1 cellular context compared by ENCODE assay signal in the genomic region with DNA sequence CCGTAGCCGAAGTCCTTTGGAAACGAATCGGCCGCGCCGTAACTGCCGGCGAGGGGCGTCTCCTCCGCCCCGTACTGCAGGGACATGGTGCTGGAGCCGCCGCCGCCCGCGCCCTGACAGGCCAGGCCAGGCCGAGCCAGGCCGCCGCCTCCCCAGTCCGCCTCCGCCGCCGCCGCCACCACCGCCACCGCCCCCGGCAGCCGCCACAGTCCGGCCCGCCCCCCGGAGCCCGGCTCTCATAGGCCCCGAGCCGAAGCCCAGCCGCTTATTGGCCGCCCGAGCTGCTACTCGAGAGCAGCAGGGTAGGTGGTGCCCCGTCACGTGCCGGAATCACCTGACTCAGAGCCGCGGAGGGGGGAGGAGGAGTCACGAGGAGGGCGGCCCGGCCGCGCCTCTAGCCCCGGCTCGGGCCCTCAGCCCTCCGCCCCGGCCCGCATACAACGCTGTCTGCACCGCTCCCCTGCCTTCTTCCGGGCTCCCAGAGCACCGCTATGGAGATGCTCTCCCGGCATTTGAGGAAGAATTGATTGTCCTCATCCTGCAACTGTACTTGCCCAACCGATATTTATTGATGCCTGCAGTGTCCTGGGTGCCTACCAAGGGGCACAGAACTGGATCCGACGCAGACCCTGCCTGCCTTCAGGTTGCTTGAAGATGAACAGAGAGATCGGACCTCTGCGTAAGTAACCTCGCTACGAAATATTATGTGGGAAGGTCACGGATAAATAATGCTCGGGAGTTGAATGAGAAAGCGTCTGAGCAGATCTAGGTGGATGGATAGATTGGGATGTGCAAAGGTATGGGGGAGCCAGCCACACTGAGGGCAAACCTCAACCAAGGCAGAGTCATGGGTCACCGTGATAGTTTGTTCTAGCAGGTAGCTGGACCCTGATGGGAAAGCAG.
TF ChIP-seq lines count a peak whose summit lies in the region.

A gene with protein sequence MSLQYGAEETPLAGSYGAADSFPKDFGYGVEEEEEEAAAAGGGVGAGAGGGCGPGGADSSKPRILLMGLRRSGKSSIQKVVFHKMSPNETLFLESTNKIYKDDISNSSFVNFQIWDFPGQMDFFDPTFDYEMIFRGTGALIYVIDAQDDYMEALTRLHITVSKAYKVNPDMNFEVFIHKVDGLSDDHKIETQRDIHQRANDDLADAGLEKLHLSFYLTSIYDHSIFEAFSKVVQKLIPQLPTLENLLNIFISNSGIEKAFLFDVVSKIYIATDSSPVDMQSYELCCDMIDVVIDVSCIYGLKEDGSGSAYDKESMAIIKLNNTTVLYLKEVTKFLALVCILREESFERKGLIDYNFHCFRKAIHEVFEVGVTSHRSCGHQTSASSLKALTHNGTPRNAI (minus strand): TSS at position 212 of the 903 bp plus-strand sequence. CDS start 126 bp downstream, at position 86.

TF ChIP-seq in HepG2, 621 proteins besides CTCF, POLR2A, EP300 and RAD21 (continued from another document and continues in another):
- TF ChIP-seq ZNF326 (CRISPR knock-in tag; IDR thresholded peaks at IDR 0.05; ENCODE audit: borderline replicate concordance): no peak
- no peak for TF ChIP-seq NR2F6 (IDR thresholded peaks at IDR 0.05)
- peak; percentile 32; the same call in 1 of the 2 replicates for TF ChIP-seq NR2F6 (CRISPR knock-in tag; IDR thresholded peaks at IDR 0.05)
- no peak for TF ChIP-seq MATR3 (CRISPR knock-in tag; IDR thresholded peaks at IDR 0.05)
- TF ChIP-seq, protein P1, sequence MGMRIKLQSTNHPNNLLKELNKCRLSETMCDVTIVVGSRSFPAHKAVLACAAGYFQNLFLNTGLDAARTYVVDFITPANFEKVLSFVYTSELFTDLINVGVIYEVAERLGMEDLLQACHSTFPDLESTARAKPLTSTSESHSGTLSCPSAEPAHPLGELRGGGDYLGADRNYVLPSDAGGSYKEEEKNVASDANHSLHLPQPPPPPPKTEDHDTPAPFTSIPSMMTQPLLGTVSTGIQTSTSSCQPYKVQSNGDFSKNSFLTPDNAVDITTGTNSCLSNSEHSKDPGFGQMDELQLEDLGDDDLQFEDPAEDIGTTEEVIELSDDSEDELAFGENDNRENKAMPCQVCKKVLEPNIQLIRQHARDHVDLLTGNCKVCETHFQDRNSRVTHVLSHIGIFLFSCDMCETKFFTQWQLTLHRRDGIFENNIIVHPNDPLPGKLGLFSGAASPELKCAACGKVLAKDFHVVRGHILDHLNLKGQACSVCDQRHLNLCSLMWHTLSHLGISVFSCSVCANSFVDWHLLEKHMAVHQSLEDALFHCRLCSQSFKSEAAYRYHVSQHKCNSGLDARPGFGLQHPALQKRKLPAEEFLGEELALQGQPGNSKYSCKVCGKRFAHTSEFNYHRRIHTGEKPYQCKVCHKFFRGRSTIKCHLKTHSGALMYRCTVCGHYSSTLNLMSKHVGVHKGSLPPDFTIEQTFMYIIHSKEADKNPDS (CRISPR knock-in tag; IDR thresholded peaks at IDR 0.05): no peak
- TF ChIP-seq SRSF4 (IDR thresholded peaks at IDR 0.05; ENCODE audit: low read depth, low read length, poor library complexity, severe bottlenecking): no peak
- TF ChIP-seq, protein P2, sequence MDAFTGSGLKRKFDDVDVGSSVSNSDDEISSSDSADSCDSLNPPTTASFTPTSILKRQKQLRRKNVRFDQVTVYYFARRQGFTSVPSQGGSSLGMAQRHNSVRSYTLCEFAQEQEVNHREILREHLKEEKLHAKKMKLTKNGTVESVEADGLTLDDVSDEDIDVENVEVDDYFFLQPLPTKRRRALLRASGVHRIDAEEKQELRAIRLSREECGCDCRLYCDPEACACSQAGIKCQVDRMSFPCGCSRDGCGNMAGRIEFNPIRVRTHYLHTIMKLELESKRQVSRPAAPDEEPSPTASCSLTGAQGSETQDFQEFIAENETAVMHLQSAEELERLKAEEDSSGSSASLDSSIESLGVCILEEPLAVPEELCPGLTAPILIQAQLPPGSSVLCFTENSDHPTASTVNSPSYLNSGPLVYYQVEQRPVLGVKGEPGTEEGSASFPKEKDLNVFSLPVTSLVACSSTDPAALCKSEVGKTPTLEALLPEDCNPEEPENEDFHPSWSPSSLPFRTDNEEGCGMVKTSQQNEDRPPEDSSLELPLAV (CRISPR knock-in tag; conservative IDR thresholded peaks at IDR 0.05; ENCODE audit: low read depth): no peak
- no peak for TF ChIP-seq MTF2 (CRISPR knock-in tag; IDR thresholded peaks at IDR 0.05; ENCODE audit: borderline replicate concordance)
- no peak for TF ChIP-seq ZNF7 (CRISPR knock-in tag; IDR thresholded peaks at IDR 0.05)
- no peak for TF ChIP-seq ZFP41 (CRISPR knock-in tag; IDR thresholded peaks at IDR 0.05; ENCODE audit: borderline replicate concordance)
- no peak for TF ChIP-seq ARHGAP35 (CRISPR knock-in tag; IDR thresholded peaks at IDR 0.05; ENCODE audit: borderline replicate concordance)
- TF ChIP-seq ZNF749 (CRISPR knock-in tag; IDR thresholded peaks at IDR 0.05; ENCODE audit: borderline replicate concordance): no peak; the same call in 1 of the 2 replicates
- no peak for TF ChIP-seq ZNF510 (CRISPR knock-in tag; IDR thresholded peaks at IDR 0.05; ENCODE audit: low read depth)
- TF ChIP-seq GATAD1 (CRISPR knock-in tag; IDR thresholded peaks at IDR 0.05): peak; percentile 84
- TF ChIP-seq RXRA (CRISPR knock-in tag; IDR thresholded peaks at IDR 0.05): peak; percentile 56; the same call in 1 of the 2 replicates
- TF ChIP-seq ZNF451 (CRISPR knock-in tag; IDR thresholded peaks at IDR 0.05): no peak
- TF ChIP-seq, protein P3, sequence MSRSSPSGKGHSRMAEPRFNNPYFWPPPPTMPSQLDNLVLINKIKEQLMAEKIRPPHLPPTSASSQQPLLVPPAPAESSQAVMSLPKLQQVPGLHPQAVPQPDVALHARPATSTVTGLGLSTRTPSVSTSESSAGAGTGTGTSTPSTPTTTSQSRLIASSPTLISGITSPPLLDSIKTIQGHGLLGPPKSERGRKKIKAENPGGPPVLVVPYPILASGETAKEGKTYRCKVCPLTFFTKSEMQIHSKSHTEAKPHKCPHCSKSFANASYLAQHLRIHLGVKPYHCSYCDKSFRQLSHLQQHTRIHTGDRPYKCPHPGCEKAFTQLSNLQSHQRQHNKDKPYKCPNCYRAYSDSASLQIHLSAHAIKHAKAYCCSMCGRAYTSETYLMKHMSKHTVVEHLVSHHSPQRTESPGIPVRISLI (CRISPR knock-in tag; IDR thresholded peaks at IDR 0.05; ENCODE audit: borderline replicate concordance): no peak
- no peak for TF ChIP-seq CCAR2 (optimal IDR thresholded peaks at IDR 0.05; ENCODE audit: low read depth, low read length)
- TF ChIP-seq, protein P4, sequence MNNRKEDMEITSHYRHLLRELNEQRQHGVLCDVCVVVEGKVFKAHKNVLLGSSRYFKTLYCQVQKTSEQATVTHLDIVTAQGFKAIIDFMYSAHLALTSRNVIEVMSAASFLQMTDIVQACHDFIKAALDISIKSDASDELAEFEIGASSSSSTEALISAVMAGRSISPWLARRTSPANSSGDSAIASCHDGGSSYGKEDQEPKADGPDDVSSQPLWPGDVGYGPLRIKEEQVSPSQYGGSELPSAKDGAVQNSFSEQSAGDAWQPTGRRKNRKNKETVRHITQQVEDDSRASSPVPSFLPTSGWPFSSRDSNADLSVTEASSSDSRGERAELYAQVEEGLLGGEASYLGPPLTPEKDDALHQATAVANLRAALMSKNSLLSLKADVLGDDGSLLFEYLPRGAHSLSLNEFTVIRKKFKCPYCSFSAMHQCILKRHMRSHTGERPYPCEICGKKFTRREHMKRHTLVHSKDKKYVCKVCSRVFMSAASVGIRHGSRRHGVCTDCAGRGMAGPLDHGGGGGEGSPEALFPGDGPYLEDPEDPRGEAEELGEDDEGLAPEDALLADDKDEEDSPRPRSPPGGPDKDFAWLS (CRISPR knock-in tag; IDR thresholded peaks at IDR 0.05; ENCODE audit: borderline replicate concordance): no peak
- TF ChIP-seq THAP11 (CRISPR knock-in tag; IDR thresholded peaks at IDR 0.05): peak; percentile 80
- TF ChIP-seq, protein P5, sequence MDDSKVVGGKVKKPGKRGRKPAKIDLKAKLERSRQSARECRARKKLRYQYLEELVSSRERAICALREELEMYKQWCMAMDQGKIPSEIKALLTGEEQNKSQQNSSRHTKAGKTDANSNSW (CRISPR knock-in tag; IDR thresholded peaks at IDR 0.05; ENCODE audit: borderline replicate concordance): no peak
- TF ChIP-seq SKI (IDR thresholded peaks at IDR 0.05; ENCODE audit: partially characterized antibody): peak; percentile 86
- TF ChIP-seq PLRG1 (conservative IDR thresholded peaks at IDR 0.05): no peak
- TF ChIP-seq PTBP1 (IDR thresholded peaks at IDR 0.05; ENCODE audit: low read depth, low read length, poor library complexity, severe bottlenecking): no peak
- no peak for TF ChIP-seq ZMYM2 (CRISPR knock-in tag; IDR thresholded peaks at IDR 0.05)
- TF ChIP-seq, protein P6, sequence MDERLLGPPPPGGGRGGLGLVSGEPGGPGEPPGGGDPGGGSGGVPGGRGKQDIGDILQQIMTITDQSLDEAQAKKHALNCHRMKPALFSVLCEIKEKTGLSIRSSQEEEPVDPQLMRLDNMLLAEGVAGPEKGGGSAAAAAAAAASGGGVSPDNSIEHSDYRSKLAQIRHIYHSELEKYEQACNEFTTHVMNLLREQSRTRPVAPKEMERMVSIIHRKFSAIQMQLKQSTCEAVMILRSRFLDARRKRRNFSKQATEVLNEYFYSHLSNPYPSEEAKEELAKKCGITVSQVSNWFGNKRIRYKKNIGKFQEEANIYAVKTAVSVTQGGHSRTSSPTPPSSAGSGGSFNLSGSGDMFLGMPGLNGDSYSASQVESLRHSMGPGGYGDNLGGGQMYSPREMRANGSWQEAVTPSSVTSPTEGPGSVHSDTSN (CRISPR knock-in tag; IDR thresholded peaks at IDR 0.05): peak; percentile 90
- peak; percentile 20; the same call in 1 of the 2 replicates for TF ChIP-seq BRD4 (CRISPR knock-in tag; IDR thresholded peaks at IDR 0.05)
- TF ChIP-seq CBX2 (IDR thresholded peaks at IDR 0.05; ENCODE audit: low read depth, low read length): no peak
- TF ChIP-seq CBX2 (CRISPR knock-in tag; IDR thresholded peaks at IDR 0.05; ENCODE audit: low read depth): no peak
- no peak for TF ChIP-seq ZBTB1 (CRISPR knock-in tag; IDR thresholded peaks at IDR 0.05; ENCODE audit: borderline replicate concordance)
- peak; percentile 93 for TF ChIP-seq SPEN (CRISPR knock-in tag; IDR thresholded peaks at IDR 0.05; ENCODE audit: low read depth)
- TF ChIP-seq, protein P7, sequence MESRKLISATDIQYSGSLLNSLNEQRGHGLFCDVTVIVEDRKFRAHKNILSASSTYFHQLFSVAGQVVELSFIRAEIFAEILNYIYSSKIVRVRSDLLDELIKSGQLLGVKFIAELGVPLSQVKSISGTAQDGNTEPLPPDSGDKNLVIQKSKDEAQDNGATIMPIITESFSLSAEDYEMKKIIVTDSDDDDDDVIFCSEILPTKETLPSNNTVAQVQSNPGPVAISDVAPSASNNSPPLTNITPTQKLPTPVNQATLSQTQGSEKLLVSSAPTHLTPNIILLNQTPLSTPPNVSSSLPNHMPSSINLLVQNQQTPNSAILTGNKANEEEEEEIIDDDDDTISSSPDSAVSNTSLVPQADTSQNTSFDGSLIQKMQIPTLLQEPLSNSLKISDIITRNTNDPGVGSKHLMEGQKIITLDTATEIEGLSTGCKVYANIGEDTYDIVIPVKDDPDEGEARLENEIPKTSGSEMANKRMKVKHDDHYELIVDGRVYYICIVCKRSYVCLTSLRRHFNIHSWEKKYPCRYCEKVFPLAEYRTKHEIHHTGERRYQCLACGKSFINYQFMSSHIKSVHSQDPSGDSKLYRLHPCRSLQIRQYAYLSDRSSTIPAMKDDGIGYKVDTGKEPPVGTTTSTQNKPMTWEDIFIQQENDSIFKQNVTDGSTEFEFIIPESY (CRISPR knock-in tag; IDR thresholded peaks at IDR 0.05): no peak; the same call in 1 of the 2 replicates
- TF ChIP-seq RNF2 (conservative IDR thresholded peaks at IDR 0.05; ENCODE audit: low read depth): no peak
- no peak for TF ChIP-seq TSC22D2 (CRISPR knock-in tag; IDR thresholded peaks at IDR 0.05; ENCODE audit: borderline replicate concordance)
- peak; percentile 97 for TF ChIP-seq RAD51 (IDR thresholded peaks at IDR 0.05; ENCODE audit: borderline replicate concordance)
- 0 out of 2 replicates have a peak, but pooled peaks have one; percentile 29 for TF ChIP-seq ZNF564 (CRISPR knock-in tag; IDR thresholded peaks at IDR 0.05)
- no peak for TF ChIP-seq MYNN (CRISPR knock-in tag; IDR thresholded peaks at IDR 0.05; ENCODE audit: low read depth)
- no peak for TF ChIP-seq ZNF652 (CRISPR knock-in tag; IDR thresholded peaks at IDR 0.05; ENCODE audit: borderline replicate concordance, low read depth)
- no peak for TF ChIP-seq ZNF34 (CRISPR knock-in tag; IDR thresholded peaks at IDR 0.05; ENCODE audit: borderline replicate concordance)
- 0 out of 2 replicates have a peak, but pooled peaks have one; percentile 19 for TF ChIP-seq CBFB (CRISPR knock-in tag; IDR thresholded peaks at IDR 0.05)
- no peak for TF ChIP-seq PHB2 (IDR thresholded peaks at IDR 0.05; ENCODE audit: partially characterized antibody)
- no peak for TF ChIP-seq ZNF496 (CRISPR knock-in tag; IDR thresholded peaks at IDR 0.05; ENCODE audit: insufficient replicate concordance)
- TF ChIP-seq ZNF737 (CRISPR knock-in tag; IDR thresholded peaks at IDR 0.05; ENCODE audit: borderline replicate concordance): no peak
- no peak for TF ChIP-seq RFX1 (IDR thresholded peaks at IDR 0.05)
- TF ChIP-seq ZNF546 (CRISPR knock-in tag; conservative IDR thresholded peaks at IDR 0.05): peak; percentile 26; the same call in 1 of the 2 replicates
- TF ChIP-seq KDM2A (CRISPR knock-in tag; IDR thresholded peaks at IDR 0.05; ENCODE audit: borderline replicate concordance, low read depth): peak; percentile 84
- no peak for TF ChIP-seq TMF1 (CRISPR knock-in tag; IDR thresholded peaks at IDR 0.05; ENCODE audit: low read depth)
- no peak for TF ChIP-seq ZNF460 (CRISPR knock-in tag; IDR thresholded peaks at IDR 0.05; ENCODE audit: borderline replicate concordance)
- TF ChIP-seq IRF2 (CRISPR knock-in tag; IDR thresholded peaks at IDR 0.05): peak; percentile 47; the same call in 1 of the 2 replicates
- TF ChIP-seq, protein P8, sequence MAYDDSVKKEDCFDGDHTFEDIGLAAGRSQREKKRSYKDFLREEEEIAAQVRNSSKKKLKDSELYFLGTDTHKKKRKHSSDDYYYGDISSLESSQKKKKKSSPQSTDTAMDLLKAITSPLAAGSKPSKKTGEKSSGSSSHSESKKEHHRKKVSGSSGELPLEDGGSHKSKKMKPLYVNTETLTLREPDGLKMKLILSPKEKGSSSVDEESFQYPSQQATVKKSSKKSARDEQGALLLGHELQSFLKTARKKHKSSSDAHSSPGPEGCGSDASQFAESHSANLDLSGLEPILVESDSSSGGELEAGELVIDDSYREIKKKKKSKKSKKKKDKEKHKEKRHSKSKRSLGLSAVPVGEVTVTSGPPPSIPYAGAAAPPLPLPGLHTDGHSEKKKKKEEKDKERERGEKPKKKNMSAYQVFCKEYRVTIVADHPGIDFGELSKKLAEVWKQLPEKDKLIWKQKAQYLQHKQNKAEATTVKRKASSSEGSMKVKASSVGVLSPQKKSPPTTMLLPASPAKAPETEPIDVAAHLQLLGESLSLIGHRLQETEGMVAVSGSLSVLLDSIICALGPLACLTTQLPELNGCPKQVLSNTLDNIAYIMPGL (CRISPR knock-in tag; IDR thresholded peaks at IDR 0.05; ENCODE audit: borderline replicate concordance in 1 of 2, low read depth in 1 of 2): peak in 1 of 2 experiments; percentile 53; a peak in 1 of 4 replicates
- TF ChIP-seq ZNF30 (CRISPR knock-in tag; IDR thresholded peaks at IDR 0.05): no peak
